Comparison of ENCODE assay signal across 1 cellular context in genomic region chr19:58477871-58478270, GRCh38.
TF ChIP-seq lines count a peak whose summit lies in the region.

No MANE protein-coding gene starts in this region.

TF ChIP-seq in IMR-90, 13 proteins besides CTCF, POLR2A, EP300 and RAD21:
- TF ChIP-seq MAFK (IDR thresholded peaks at IDR 0.05; ENCODE audit: low read depth, low read length) (no peak), SMC3 (IDR thresholded peaks at IDR 0.05; ENCODE audit: low read depth, low read length) (no peak), RFX5 (IDR thresholded peaks at IDR 0.05; ENCODE audit: low read depth, low read length) (no peak), MAZ (IDR thresholded peaks at IDR 0.05; ENCODE audit: borderline replicate concordance, low read depth, low read length) (no peak), ELK1 (IDR thresholded peaks at IDR 0.05; ENCODE audit: borderline replicate concordance, low read depth, low read length) (no peak), RCOR1 (IDR thresholded peaks at IDR 0.05; ENCODE audit: insufficient replicate concordance, low read length) (no peak), CHD1 (IDR thresholded peaks at IDR 0.05; ENCODE audit: low read depth, low read length) (no peak), NFE2L2 (IDR thresholded peaks at IDR 0.05; ENCODE audit: low read depth, low read length) (no peak), BHLHE40 (IDR thresholded peaks at IDR 0.05; ENCODE audit: low read depth, low read length) (no peak), CEBPB (IDR thresholded peaks at IDR 0.05; ENCODE audit: low read depth, low read length) (no peak), FOS (IDR thresholded peaks at IDR 0.05; ENCODE audit: low read depth, low read length) (no peak), USF2 (IDR thresholded peaks at IDR 0.05; ENCODE audit: low read depth, low read length) (no peak), MXI1 (IDR thresholded peaks at IDR 0.05; ENCODE audit: borderline replicate concordance, low read depth, low read length) (no peak)
